3 cellular contexts compared by ENCODE assay signal in the genomic region with DNA sequence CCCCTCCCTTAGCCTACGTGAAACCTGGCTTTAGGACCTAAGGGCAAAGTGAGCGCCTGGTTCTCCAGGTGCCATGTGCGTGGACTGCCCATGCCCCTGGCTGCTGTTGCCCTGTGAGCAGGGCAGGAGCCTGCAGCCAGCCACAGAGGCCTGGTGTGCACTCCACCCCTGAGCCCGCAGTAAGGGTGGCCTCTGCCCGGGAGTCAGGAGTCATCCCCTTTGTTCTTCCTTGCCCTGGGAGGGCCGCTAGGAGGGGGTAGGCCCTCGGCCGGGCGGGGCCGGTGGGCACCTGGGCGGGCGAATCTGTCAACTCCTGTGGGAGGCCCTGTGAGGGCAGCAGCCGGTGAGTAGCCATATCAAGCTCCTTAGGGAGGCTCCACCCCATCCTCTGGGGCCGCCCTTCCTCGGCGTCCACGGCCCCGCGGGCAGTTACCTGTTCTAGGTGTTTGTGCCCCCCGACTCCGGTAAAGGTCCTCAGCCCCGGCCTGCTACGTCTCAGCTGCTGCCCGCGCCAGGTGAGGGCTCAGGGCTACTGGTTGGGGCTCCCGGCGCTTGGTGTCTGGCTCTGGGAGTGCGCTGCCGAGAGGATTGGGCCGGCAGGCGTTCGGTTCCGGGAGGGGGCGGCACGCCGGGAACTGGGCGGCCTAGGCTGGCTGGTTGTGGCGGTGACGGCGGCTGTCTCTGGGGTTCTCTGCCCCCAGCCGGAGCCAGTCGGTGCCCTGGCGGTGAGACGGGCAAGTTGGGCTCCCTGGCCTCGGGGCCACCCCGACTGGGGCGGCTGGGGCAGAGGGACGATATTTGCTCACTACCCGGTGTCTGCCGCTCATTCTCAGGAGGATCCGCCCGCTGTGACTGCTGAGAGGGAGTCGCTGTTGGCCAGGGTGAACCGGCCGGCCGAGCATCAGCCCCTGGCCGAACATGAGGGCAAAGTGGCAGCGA.
TF ChIP-seq lines count a peak whose summit lies in the region.

No MANE protein-coding gene starts in this region.

TF ChIP-seq in SK-N-SH, 30 proteins besides CTCF, POLR2A, EP300 and RAD21:
- TF ChIP-seq MEF2A (IDR thresholded peaks at IDR 0.05; ENCODE audit: borderline replicate concordance, low read depth), result no peak
- TF ChIP-seq, protein P1, sequence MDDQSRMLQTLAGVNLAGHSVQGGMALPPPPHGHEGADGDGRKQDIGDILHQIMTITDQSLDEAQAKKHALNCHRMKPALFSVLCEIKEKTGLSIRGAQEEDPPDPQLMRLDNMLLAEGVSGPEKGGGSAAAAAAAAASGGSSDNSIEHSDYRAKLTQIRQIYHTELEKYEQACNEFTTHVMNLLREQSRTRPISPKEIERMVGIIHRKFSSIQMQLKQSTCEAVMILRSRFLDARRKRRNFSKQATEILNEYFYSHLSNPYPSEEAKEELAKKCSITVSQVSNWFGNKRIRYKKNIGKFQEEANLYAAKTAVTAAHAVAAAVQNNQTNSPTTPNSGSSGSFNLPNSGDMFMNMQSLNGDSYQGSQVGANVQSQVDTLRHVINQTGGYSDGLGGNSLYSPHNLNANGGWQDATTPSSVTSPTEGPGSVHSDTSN (IDR thresholded peaks at IDR 0.05), result no peak
- TF ChIP-seq SMC3 (IDR thresholded peaks at IDR 0.05; ENCODE audit: low read depth, low read length), result no peak
- no peak for TF ChIP-seq TEAD4 (IDR thresholded peaks at IDR 0.05; ENCODE audit: borderline replicate concordance, insufficient read depth)
- TF ChIP-seq RXRA (IDR thresholded peaks at IDR 0.05; ENCODE audit: borderline replicate concordance, low read depth), result no peak
- TF ChIP-seq NRF1 (IDR thresholded peaks at IDR 0.05; ENCODE audit: low read depth, low read length), result no peak
- no peak for TF ChIP-seq TCF12 (IDR thresholded peaks at IDR 0.05)
- no peak for TF ChIP-seq RCOR1 (IDR thresholded peaks at IDR 0.05; ENCODE audit: low read length)
- TF ChIP-seq MXI1 (IDR thresholded peaks at IDR 0.05; ENCODE audit: low read depth, low read length), result no peak
- no peak for TF ChIP-seq TAF1 (IDR thresholded peaks at IDR 0.05; ENCODE audit: borderline replicate concordance, low read depth, low read length)
- no peak for TF ChIP-seq FOXJ3 (CRISPR knock-in tag; IDR thresholded peaks at IDR 0.05)
- TF ChIP-seq, protein P2, sequence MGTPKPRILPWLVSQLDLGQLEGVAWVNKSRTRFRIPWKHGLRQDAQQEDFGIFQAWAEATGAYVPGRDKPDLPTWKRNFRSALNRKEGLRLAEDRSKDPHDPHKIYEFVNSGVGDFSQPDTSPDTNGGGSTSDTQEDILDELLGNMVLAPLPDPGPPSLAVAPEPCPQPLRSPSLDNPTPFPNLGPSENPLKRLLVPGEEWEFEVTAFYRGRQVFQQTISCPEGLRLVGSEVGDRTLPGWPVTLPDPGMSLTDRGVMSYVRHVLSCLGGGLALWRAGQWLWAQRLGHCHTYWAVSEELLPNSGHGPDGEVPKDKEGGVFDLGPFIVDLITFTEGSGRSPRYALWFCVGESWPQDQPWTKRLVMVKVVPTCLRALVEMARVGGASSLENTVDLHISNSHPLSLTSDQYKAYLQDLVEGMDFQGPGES (IDR thresholded peaks at IDR 0.05; ENCODE audit: low read depth, low read length), result no peak
- no peak for TF ChIP-seq RFX5 (IDR thresholded peaks at IDR 0.05; ENCODE audit: low read length)

TF ChIP-seq in SK-N-SH treated with all-trans-retinoic acid at 6 μM for 48 hours, 23 proteins besides CTCF, POLR2A, EP300 and RAD21 (continues in another document):
- TF ChIP-seq ZNF8 (CRISPR knock-in tag; IDR thresholded peaks at IDR 0.05), result no peak
- TF ChIP-seq, protein P3, sequence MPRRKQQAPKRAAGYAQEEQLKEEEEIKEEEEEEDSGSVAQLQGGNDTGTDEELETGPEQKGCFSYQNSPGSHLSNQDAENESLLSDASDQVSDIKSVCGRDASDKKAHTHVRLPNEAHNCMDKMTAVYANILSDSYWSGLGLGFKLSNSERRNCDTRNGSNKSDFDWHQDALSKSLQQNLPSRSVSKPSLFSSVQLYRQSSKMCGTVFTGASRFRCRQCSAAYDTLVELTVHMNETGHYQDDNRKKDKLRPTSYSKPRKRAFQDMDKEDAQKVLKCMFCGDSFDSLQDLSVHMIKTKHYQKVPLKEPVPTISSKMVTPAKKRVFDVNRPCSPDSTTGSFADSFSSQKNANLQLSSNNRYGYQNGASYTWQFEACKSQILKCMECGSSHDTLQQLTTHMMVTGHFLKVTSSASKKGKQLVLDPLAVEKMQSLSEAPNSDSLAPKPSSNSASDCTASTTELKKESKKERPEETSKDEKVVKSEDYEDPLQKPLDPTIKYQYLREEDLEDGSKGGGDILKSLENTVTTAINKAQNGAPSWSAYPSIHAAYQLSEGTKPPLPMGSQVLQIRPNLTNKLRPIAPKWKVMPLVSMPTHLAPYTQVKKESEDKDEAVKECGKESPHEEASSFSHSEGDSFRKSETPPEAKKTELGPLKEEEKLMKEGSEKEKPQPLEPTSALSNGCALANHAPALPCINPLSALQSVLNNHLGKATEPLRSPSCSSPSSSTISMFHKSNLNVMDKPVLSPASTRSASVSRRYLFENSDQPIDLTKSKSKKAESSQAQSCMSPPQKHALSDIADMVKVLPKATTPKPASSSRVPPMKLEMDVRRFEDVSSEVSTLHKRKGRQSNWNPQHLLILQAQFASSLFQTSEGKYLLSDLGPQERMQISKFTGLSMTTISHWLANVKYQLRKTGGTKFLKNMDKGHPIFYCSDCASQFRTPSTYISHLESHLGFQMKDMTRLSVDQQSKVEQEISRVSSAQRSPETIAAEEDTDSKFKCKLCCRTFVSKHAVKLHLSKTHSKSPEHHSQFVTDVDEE (CRISPR knock-in tag; IDR thresholded peaks at IDR 0.05), result no peak
- TF ChIP-seq ZFP3 (CRISPR knock-in tag; IDR thresholded peaks at IDR 0.05), result no peak
- TF ChIP-seq, protein P4, sequence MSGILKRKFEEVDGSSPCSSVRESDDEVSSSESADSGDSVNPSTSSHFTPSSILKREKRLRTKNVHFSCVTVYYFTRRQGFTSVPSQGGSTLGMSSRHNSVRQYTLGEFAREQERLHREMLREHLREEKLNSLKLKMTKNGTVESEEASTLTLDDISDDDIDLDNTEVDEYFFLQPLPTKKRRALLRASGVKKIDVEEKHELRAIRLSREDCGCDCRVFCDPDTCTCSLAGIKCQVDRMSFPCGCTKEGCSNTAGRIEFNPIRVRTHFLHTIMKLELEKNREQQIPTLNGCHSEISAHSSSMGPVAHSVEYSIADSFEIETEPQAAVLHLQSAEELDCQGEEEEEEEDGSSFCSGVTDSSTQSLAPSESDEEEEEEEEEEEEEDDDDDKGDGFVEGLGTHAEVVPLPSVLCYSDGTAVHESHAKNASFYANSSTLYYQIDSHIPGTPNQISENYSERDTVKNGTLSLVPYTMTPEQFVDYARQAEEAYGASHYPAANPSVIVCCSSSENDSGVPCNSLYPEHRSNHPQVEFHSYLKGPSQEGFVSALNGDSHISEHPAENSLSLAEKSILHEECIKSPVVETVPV (CRISPR knock-in tag; IDR thresholded peaks at IDR 0.05), result no peak
- TF ChIP-seq PPARA (CRISPR knock-in tag; IDR thresholded peaks at IDR 0.05; ENCODE audit: borderline replicate concordance), result no peak
- TF ChIP-seq, protein P5, sequence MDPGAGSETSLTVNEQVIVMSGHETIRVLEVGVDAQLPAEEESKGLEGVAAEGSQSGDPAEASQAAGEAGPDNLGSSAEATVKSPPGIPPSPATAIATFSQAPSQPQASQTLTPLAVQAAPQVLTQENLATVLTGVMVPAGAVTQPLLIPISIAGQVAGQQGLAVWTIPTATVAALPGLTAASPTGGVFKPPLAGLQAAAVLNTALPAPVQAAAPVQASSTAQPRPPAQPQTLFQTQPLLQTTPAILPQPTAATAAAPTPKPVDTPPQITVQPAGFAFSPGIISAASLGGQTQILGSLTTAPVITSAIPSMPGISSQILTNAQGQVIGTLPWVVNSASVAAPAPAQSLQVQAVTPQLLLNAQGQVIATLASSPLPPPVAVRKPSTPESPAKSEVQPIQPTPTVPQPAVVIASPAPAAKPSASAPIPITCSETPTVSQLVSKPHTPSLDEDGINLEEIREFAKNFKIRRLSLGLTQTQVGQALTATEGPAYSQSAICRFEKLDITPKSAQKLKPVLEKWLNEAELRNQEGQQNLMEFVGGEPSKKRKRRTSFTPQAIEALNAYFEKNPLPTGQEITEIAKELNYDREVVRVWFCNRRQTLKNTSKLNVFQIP (CRISPR knock-in tag; IDR thresholded peaks at IDR 0.05; ENCODE audit: borderline replicate concordance, low read depth), result no peak
- TF ChIP-seq BACH2 (CRISPR knock-in tag; IDR thresholded peaks at IDR 0.05; ENCODE audit: borderline replicate concordance), result no peak
- TF ChIP-seq TOX (CRISPR knock-in tag; IDR thresholded peaks at IDR 0.05; ENCODE audit: borderline replicate concordance), result no peak
- no peak for TF ChIP-seq ISL1 (CRISPR knock-in tag; IDR thresholded peaks at IDR 0.05)
- TF ChIP-seq ZC3H10 (CRISPR knock-in tag; IDR thresholded peaks at IDR 0.05), result no peak
- TF ChIP-seq ESRRG (CRISPR knock-in tag; IDR thresholded peaks at IDR 0.05), result no peak
- no peak for TF ChIP-seq ARNTL (CRISPR knock-in tag; IDR thresholded peaks at IDR 0.05; ENCODE audit: borderline replicate concordance, low read depth)
- TF ChIP-seq, protein P6, sequence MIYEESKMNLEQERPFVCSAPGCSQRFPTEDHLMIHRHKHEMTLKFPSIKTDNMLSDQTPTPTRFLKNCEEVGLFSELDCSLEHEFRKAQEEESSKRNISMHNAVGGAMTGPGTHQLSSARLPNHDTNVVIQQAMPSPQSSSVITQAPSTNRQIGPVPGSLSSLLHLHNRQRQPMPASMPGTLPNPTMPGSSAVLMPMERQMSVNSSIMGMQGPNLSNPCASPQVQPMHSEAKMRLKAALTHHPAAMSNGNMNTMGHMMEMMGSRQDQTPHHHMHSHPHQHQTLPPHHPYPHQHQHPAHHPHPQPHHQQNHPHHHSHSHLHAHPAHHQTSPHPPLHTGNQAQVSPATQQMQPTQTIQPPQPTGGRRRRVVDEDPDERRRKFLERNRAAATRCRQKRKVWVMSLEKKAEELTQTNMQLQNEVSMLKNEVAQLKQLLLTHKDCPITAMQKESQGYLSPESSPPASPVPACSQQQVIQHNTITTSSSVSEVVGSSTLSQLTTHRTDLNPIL (CRISPR knock-in tag; IDR thresholded peaks at IDR 0.05; ENCODE audit: low read depth), result no peak

TF ChIP-seq in H1, 55 proteins besides CTCF, POLR2A, EP300 and RAD21:
- TF ChIP-seq CREB1 (IDR thresholded peaks at IDR 0.05) (no peak), CHD2 (IDR thresholded peaks at IDR 0.05; ENCODE audit: low read length) (no peak), SP4 (IDR thresholded peaks at IDR 0.05; ENCODE audit: low read length) (no peak), SP2 (IDR thresholded peaks at IDR 0.05; ENCODE audit: low read length) (no peak), HDAC2 (IDR thresholded peaks at IDR 0.05; ENCODE audit: borderline replicate concordance in 1 of 2, low read depth in 2 of 2, low read length in 2 of 2) (no peak), BCL11A (IDR thresholded peaks at IDR 0.05; ENCODE audit: low read depth in 2 of 2, low read length in 2 of 2) (no peak), YY1 (IDR thresholded peaks at IDR 0.05; ENCODE audit: low read depth, low read length) (no peak), KDM4A (IDR thresholded peaks at IDR 0.05; ENCODE audit: low read depth, low read length, severe bottlenecking) (no peak), NANOG (IDR thresholded peaks at IDR 0.05; ENCODE audit: insufficient read depth, low read depth, low read length, poor library complexity, severe bottlenecking) (no peak), EZH2 (IDR thresholded peaks at IDR 0.05; ENCODE audit: low read depth, low read length, severe bottlenecking) (no peak), TAF7 (optimal IDR thresholded peaks at IDR 0.05; ENCODE audit: borderline replicate concordance, low read depth, low read length) (no peak), CBX5 (IDR thresholded peaks at IDR 0.05; ENCODE audit: low read depth, low read length) (no peak), SRF (IDR thresholded peaks at IDR 0.05; ENCODE audit: low read depth, low read length) (no peak), EGR1 (IDR thresholded peaks at IDR 0.05; ENCODE audit: borderline replicate concordance, low read depth, low read length) (no peak), SP1 (IDR thresholded peaks at IDR 0.05; ENCODE audit: low read depth, low read length) (no peak)
- TF ChIP-seq, protein P7, sequence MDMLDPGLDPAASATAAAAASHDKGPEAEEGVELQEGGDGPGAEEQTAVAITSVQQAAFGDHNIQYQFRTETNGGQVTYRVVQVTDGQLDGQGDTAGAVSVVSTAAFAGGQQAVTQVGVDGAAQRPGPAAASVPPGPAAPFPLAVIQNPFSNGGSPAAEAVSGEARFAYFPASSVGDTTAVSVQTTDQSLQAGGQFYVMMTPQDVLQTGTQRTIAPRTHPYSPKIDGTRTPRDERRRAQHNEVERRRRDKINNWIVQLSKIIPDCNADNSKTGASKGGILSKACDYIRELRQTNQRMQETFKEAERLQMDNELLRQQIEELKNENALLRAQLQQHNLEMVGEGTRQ (IDR thresholded peaks at IDR 0.05; ENCODE audit: low read length), result no peak
- TF ChIP-seq, protein P8, sequence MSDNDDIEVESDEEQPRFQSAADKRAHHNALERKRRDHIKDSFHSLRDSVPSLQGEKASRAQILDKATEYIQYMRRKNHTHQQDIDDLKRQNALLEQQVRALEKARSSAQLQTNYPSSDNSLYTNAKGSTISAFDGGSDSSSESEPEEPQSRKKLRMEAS (IDR thresholded peaks at IDR 0.05), result no peak
- TF ChIP-seq, protein P9, sequence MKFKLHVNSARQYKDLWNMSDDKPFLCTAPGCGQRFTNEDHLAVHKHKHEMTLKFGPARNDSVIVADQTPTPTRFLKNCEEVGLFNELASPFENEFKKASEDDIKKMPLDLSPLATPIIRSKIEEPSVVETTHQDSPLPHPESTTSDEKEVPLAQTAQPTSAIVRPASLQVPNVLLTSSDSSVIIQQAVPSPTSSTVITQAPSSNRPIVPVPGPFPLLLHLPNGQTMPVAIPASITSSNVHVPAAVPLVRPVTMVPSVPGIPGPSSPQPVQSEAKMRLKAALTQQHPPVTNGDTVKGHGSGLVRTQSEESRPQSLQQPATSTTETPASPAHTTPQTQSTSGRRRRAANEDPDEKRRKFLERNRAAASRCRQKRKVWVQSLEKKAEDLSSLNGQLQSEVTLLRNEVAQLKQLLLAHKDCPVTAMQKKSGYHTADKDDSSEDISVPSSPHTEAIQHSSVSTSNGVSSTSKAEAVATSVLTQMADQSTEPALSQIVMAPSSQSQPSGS (IDR thresholded peaks at IDR 0.05; ENCODE audit: low read length), result no peak
